In the genomic region with DNA sequence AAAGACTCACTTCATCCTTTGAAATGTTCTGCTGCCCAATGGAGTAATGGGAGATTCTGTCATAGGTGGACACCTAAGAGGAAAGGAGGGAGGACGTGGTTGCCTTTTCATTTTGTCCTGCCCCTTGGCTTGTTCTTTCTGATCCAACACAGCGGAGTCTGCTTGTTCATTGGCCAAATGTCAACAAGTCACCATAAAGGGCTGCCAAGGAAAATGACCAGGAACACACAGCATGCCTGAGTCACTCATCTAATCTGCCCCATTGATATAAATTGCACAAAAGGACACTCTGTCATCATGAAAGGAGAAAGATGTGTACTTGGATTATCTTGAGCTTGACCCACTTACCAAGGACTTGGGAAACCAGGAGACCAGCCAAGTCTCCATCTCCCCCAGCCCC, we compare ENCODE assay signal across 16 cellular contexts.
DNase-seq lines count a peak whose midpoint lies in the region; FAIRE-seq and TF ChIP-seq lines count a peak whose summit lies in the region.
"Had no signal": no experiment of that assay in that cellular context is flagged by ENCODE, and none has a peak within 500 bp of the region (broad histone marks: within the 10 kb centered on the region; RNA-seq: fewer than 3 reads in every experiment).

No MANE protein-coding gene starts in this region.

- H3K27me3 ChIP-seq in adipocyte (replicated peaks; ENCODE audit: control insufficient read depth, insufficient read depth, low read length) (no peaks in the 10 kb centered on the region), fibroblast of lung (ENCODE audit: control insufficient read depth, insufficient read depth, low read length) (no peaks in the 10 kb centered on the region), testis (no peaks in the 10 kb centered on the region)

- DNase-seq in H54 (ENCODE audit: insufficient read length, low spot score) (no peak), adipocyte (ENCODE audit: low read depth) (peak; percentile 22), fibroblast of lung (ENCODE audit: low read depth in 2 of 2) (peak; percentile 66 to 76), testis (peak; percentile 56), NCI-H2171 (lab: John Stamatoyannopoulos, UW) (no peak), DMS79 treated with DMSO at 0.1 percent for 48 hours (lab: John Stamatoyannopoulos, UW) (no peak)
- DNase-seq in stimulated activated naive CD4-positive, alpha-beta T cell treated with Interleukin-2 at 50 U/mL for 16 hours (lab: John Stamatoyannopoulos, UW) = no peak
- DNase-seq: activated CD8-positive, alpha-beta memory T cell treated with anti-CD3 and anti-CD28 coated beads for 24 hours; activated gamma-delta T cell; kidney glomerular epithelial cell; NCI-H1105; posterior cingulate gyrus; SW 1271 had no signal

- no peak for TF ChIP-seq CTCF in fibroblast of lung (conservative IDR thresholded peaks at IDR 0.05 in 1 of 2, IDR thresholded peaks at IDR 0.05 in 1 of 2; ENCODE audit: low read depth in 1 of 2, low read length in 2 of 2)
- TF ChIP-seq CTCF in testis (IDR thresholded peaks at IDR 0.05) = no peak

- intact Hi-C loops in testis (cut with DNase I; ENCODE audit: low total_unique reads) = no loop called here

- peak overlapping the region; percentile 57 for H2AFZ ChIP-seq in fibroblast of lung (ENCODE audit: low read length)

- WGBS in testis, 2 donors = 26 to 45% methylated on average over 2 of the region's 2 CpGs

- no peak for TF ChIP-seq POLR2A in H54 (IDR thresholded peaks at IDR 0.05; ENCODE audit: low read depth, low read length)
- TF ChIP-seq POLR2A in testis (IDR thresholded peaks at IDR 0.05) = no peak

- H3K27ac ChIP-seq in fibroblast of lung (ENCODE audit: insufficient read depth, low read length) (no peak overlapping the region), testis (no peak overlapping the region)
- H3K27ac ChIP-seq: thoracic aorta, VCaP had no signal

- peak overlapping the region; percentile 3 for H3K4me2 ChIP-seq in fibroblast of lung (ENCODE audit: extremely low read depth, insufficient read depth, low read length)

- H3K9me3 ChIP-seq in adipocyte (ENCODE audit: control insufficient read depth, low read length) (no peaks in the 10 kb centered on the region), fibroblast of lung (ENCODE audit: control insufficient read depth, insufficient read depth, low read depth, low read length) (no peaks in the 10 kb centered on the region), testis (no peaks in the 10 kb centered on the region)
- H3K9me3 ChIP-seq: thoracic aorta had no signal

- peaks cover 46% of the 10 kb centered on the region for H3K4me1 ChIP-seq in adipocyte (ENCODE audit: control insufficient read depth, insufficient read depth, low read length)
- H3K4me1 ChIP-seq in fibroblast of lung (ENCODE audit: control insufficient read depth, extremely low read depth, insufficient read depth, low read length) = peaks cover 30% of the 10 kb centered on the region
- H3K4me1 ChIP-seq in testis = no peaks in the 10 kb centered on the region

- no peak overlapping the region for H3K9ac ChIP-seq in adipocyte (ENCODE audit: low read length)
- no peak overlapping the region for H3K9ac ChIP-seq in fibroblast of lung (ENCODE audit: insufficient read depth, low read length)

- H3K4me3 ChIP-seq in adipocyte (ENCODE audit: low read length) (no peak overlapping the region), fibroblast of lung (replicated peaks in 1 of 4; ENCODE audit: control extremely low read depth in 1 of 4, insufficient read depth in 1 of 4, low read depth in 3 of 4, low read length in 4 of 4) (no peak overlapping the region), testis (no peak overlapping the region)
- H3K4me3 ChIP-seq: thoracic aorta had no signal

- H4K20me1 ChIP-seq in fibroblast of lung (ENCODE audit: control insufficient read depth, extremely low read depth, insufficient read depth, low read length) = no peaks in the 10 kb centered on the region

- no peaks in the 10 kb centered on the region for H3K79me2 ChIP-seq in fibroblast of lung (ENCODE audit: control insufficient read depth, insufficient read depth, low read length)

- no peaks in the 10 kb centered on the region for H3K36me3 ChIP-seq in adipocyte (ENCODE audit: control insufficient read depth, insufficient read depth, low read length, severe bottlenecking)
- H3K36me3 ChIP-seq in fibroblast of lung (ENCODE audit: control insufficient read depth, insufficient read depth, low read length) = no peaks in the 10 kb centered on the region
- H3K36me3 ChIP-seq in testis (ENCODE audit: low read depth, missing control alignments) = no peaks in the 10 kb centered on the region
- H3K36me3 ChIP-seq: thoracic aorta had no signal

- peak; percentile 43 for FAIRE-seq in H54 (lab: Jason Lieb, UNC)
- FAIRE-seq: endometrium had no signal

Comparison
In these comparisons a context has a peak if more than half of its experiments do, and no peak if none do; other contexts are left out.
1. DNase-seq: peak in adipocyte (single experiment), fibroblast of lung (2 of 2) and testis (single experiment); none in H54 (single experiment), NCI-H2171 (single experiment), stimulated activated naive CD4-positive, alpha-beta T cell treated with Interleukin-2 at 50 U/mL for 16 hours (single experiment) and DMS79 treated with DMSO at 0.1 percent for 48 hours (single experiment).